21 cellular contexts compared by ENCODE assay signal in the genomic region with DNA sequence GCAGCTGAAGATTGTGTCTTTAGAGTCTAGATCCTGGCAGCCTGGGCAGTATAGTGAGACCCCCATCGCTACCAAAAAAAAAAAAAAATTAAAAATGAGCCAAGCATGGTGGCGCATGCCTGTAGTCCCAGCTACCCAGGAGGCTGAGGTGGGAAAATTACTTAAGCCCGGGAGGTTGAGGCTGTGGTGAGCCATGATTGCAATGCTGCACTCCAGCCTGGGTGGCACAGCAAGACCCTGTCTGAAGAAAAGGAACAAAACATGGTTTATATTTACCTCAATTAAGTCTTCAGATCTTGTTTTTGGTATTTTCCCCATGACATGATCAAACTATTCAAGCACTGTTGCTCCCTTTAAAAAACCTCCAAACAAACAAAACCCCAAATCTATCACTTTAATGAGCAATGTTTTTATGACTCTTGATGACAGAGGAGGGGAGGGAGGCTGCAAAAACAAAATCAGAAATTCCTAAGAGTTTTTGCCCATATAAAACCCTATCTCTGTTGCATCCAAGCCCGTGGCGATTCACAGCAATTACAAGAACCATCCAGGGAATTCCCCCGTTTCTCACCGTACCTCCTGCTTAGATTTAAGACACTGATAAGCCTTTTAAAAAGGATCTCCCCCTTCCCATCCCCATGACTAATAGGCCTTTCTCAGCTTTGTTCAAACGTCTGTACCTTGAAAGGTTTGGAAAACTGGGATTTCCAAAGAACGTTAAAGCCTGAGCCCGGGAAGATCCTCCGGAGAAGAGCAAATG.
DNase-seq lines count a peak whose midpoint lies in the region; ATAC-seq and TF ChIP-seq lines count a peak whose summit lies in the region.
"Had no signal": no experiment of that assay in that cellular context is flagged by ENCODE, and none has a peak within 500 bp of the region (broad histone marks: within the 10 kb centered on the region; RNA-seq: fewer than 3 reads in every experiment).

No MANE protein-coding gene starts in this region.

- DNase-seq in SJSA1 (ENCODE audit: low read depth in 1 of 2, low spot score in 2 of 2) (peak; percentile 88 to 98), kidney glomerular epithelial cell (lab: John Stamatoyannopoulos, UW) (peak; percentile 83), OCI-M2 (lab: John Stamatoyannopoulos, UW; ENCODE audit: unreplicated experiment) (no peak), omental fat pad (ENCODE audit: low spot score) (no peak)
- DNase-seq in activated CD8-positive, alpha-beta memory T cell treated with anti-CD3 and anti-CD28 coated beads, Interleukin-2, amount 10 ng/mL, durations not matched to agents 7 days and 5 days, result no peak
- DNase-seq: activated CD8-positive, alpha-beta T cell treated with anti-CD3 and anti-CD28 coated beads, Interleukin-2, amount 10 ng/mL, durations not matched to agents 7 days and 5 days; activated effector memory CD4-positive, alpha-beta T cell treated with Interleukin-2 at 50 U/mL for 16 hours; head of caudate nucleus; left colon; naive thymus-derived CD4-positive, alpha-beta T cell; NCI-H1105 treated with DMSO at 0.1 percent for 48 hours; NCI-H524; retina; SHP77; stimulated activated CD4-positive, alpha-beta T cell treated with anti-CD3 and anti-CD28 coated beads, Interleukin-1b, Interleukin-23, amount 100 ng/mL, for 48 hours; stimulated activated CD8-positive, alpha-beta memory T cell treated with anti-CD3 and anti-CD28 coated beads, Interleukin-4, amount 100 ng/mL, for 48 hours; transverse colon had no signal

- no peaks in the 10 kb centered on the region for H3K9me3 Mint-ChIP-seq in activated CD8-positive, alpha-beta memory T cell treated with anti-CD3 and anti-CD28 coated beads, Interleukin-2, amount 10 ng/mL, durations not matched to agents 7 days and 5 days (ENCODE audit: low read depth)

- H3K9me3 ChIP-seq in BLaER1 (no peaks in the 10 kb centered on the region), SJSA1 (replicated peaks) (no peaks in the 10 kb centered on the region)
- H3K9me3 ChIP-seq: breast epithelium, transverse colon had no signal

- CTCF ChIA-PET in activated CD8-positive, alpha-beta memory T cell treated with anti-CD3 and anti-CD28 coated beads, Interleukin-2, amount 10 ng/mL, durations not matched to agents 7 days and 5 days (lab: Charles Lee), result no interaction called here

- peaks cover 13% of the 10 kb centered on the region for H3K27me3 Mint-ChIP-seq in activated CD8-positive, alpha-beta memory T cell treated with anti-CD3 and anti-CD28 coated beads, Interleukin-2, amount 10 ng/mL, durations not matched to agents 7 days and 5 days

- H3K4me3 ChIP-seq in BLaER1 (0 out of 2 replicates have a peak overlapping the region, but pooled peaks have one; percentile 21), SJSA1 (no peak overlapping the region)
- H3K4me3 ChIP-seq: breast epithelium, transverse colon had no signal

- no peak overlapping the region for H3K9ac ChIP-seq in BLaER1

- H3K4me1 Mint-ChIP-seq in activated CD8-positive, alpha-beta memory T cell treated with anti-CD3 and anti-CD28 coated beads, Interleukin-2, amount 10 ng/mL, durations not matched to agents 7 days and 5 days, result no peaks in the 10 kb centered on the region
- H3K4me1 Mint-ChIP-seq: naive thymus-derived CD4-positive, alpha-beta T cell had no signal

- no peaks in the 10 kb centered on the region for H4K20me1 ChIP-seq in BLaER1

- ATAC-seq in HG02870 (IDR thresholded peaks at IDR 0.05; ENCODE audit: unreplicated experiment) (peak; percentile 34), omental fat pad (ENCODE audit: low FRiP score) (no peak), GM21723 (IDR thresholded peaks at IDR 0.05; ENCODE audit: unreplicated experiment) (no peak)
- no peak for ATAC-seq in activated CD8-positive, alpha-beta memory T cell treated with anti-CD3 and anti-CD28 coated beads, Interleukin-2, amount 10 ng/mL, durations not matched to agents 7 days and 5 days
- ATAC-seq: activated CD8-positive, alpha-beta T cell treated with anti-CD3 and anti-CD28 coated beads, Interleukin-2, amount 10 ng/mL, durations not matched to agents 7 days and 5 days; left colon; naive thymus-derived CD4-positive, alpha-beta T cell had no signal

- TF ChIP-seq CTCF in omental fat pad (IDR thresholded peaks at IDR 0.05), result no peak

- H3K36me3 Mint-ChIP-seq in activated CD8-positive, alpha-beta memory T cell treated with anti-CD3 and anti-CD28 coated beads, Interleukin-2, amount 10 ng/mL, durations not matched to agents 7 days and 5 days, result no peaks in the 10 kb centered on the region
- H3K36me3 Mint-ChIP-seq: naive thymus-derived CD4-positive, alpha-beta T cell had no signal

- H3K36me3 ChIP-seq in BLaER1 (no peaks in the 10 kb centered on the region), SJSA1 (no peaks in the 10 kb centered on the region)
- H3K36me3 ChIP-seq: breast epithelium, transverse colon had no signal

- H3K4me3 Mint-ChIP-seq in activated CD8-positive, alpha-beta memory T cell treated with anti-CD3 and anti-CD28 coated beads, Interleukin-2, amount 10 ng/mL, durations not matched to agents 7 days and 5 days, result no peak overlapping the region
- H3K4me3 Mint-ChIP-seq: activated CD8-positive, alpha-beta T cell treated with anti-CD3 and anti-CD28 coated beads, Interleukin-2, amount 10 ng/mL, durations not matched to agents 7 days and 5 days; naive thymus-derived CD4-positive, alpha-beta T cell had no signal

- H3K4me2 ChIP-seq in BLaER1, result peak overlapping the region; percentile 82

- no peak overlapping the region for H3K27ac Mint-ChIP-seq in activated CD8-positive, alpha-beta memory T cell treated with anti-CD3 and anti-CD28 coated beads, Interleukin-2, amount 10 ng/mL, durations not matched to agents 7 days and 5 days
- H3K27ac Mint-ChIP-seq: activated CD8-positive, alpha-beta T cell treated with anti-CD3 and anti-CD28 coated beads, Interleukin-2, amount 10 ng/mL, durations not matched to agents 7 days and 5 days; naive thymus-derived CD4-positive, alpha-beta T cell had no signal

- H3K4me1 ChIP-seq in BLaER1 (peaks cover 88% of the 10 kb centered on the region), SJSA1 (replicated peaks) (peaks cover 39% of the 10 kb centered on the region)
- H3K4me1 ChIP-seq: breast epithelium, transverse colon had no signal

- H3K27ac ChIP-seq in BLaER1, result no peak overlapping the region
- H3K27ac ChIP-seq in SJSA1, result peak overlapping the region; percentile 76
- H3K27ac ChIP-seq: breast epithelium had no signal

- H3K27me3 ChIP-seq in BLaER1 (peaks cover 7% of the 10 kb centered on the region; the same call in 1 of the 2 replicates), SJSA1 (replicated peaks) (no peaks in the 10 kb centered on the region)

Comparison
In these comparisons a context has a peak if more than half of its experiments do, and no peak if none do; other contexts are left out.
1. DNase-seq: peak in SJSA1 (2 of 2) and kidney glomerular epithelial cell (single experiment); none in OCI-M2 (single experiment), activated CD8-positive, alpha-beta memory T cell treated with anti-CD3 and anti-CD28 coated beads, Interleukin-2, amount 10 ng/mL, durations not matched to agents 7 days and 5 days (single experiment) and omental fat pad (single experiment).